ENCODE assay signal across 12 cellular contexts in genomic region chr22:38173156-38173906, GRCh38. TPM values are rescaled to one million over a fixed set of nuclear protein-coding genes. Genes with fewer than 3 reads are reported as not detected.
A peak's percentile ranks its signal among the peaks of the same experiment; 100 is the strongest.
DNase-seq lines count a peak whose midpoint lies in the region; ATAC-seq, FAIRE-seq and TF ChIP-seq lines count a peak whose summit lies in the region.
"Had no signal": no experiment of that assay in that cellular context is flagged by ENCODE, and none has a peak within 500 bp of the region (broad histone marks: within the 10 kb centered on the region; RNA-seq: fewer than 3 reads in every experiment).

No MANE protein-coding gene starts in this region.

- H2AFZ ChIP-seq in Loucy (ENCODE audit: low read length), result no peak overlapping the region

- peak overlapping the region; percentile 85 to 91 for H3K27ac Mint-ChIP-seq in natural killer cell

- H4K20me1 ChIP-seq in Loucy (ENCODE audit: insufficient read depth, low read length, poor library complexity, severe bottlenecking), result no peaks in the 10 kb centered on the region

- H3K27ac ChIP-seq in A549 (peak overlapping the region; percentile 44 to 68; a peak in 4 of 6 replicates), body of pancreas (peak overlapping the region; percentile 2 to 78 (median 45))

- TF ChIP-seq CTCF in A549 (IDR thresholded peaks at IDR 0.05) (no peak), Loucy (conservative IDR thresholded peaks at IDR 0.05; ENCODE audit: low read length) (no peak), body of pancreas (IDR thresholded peaks at IDR 0.05) (no peak), natural killer cell (IDR thresholded peaks at IDR 0.05) (no peak), GM10248 (IDR thresholded peaks at IDR 0.05; ENCODE audit: control extremely low read depth, extremely low read depth, low read depth, missing control alignments) (no peak)

- H3K36me3 ChIP-seq in Loucy (ENCODE audit: insufficient read depth, low read length), result no peaks in the 10 kb centered on the region; the same call in 1 of the 2 replicates
- no peaks in the 10 kb centered on the region for H3K36me3 ChIP-seq in body of pancreas (replicated peaks in 1 of 2; ENCODE audit: insufficient read depth in 1 of 2, low read depth in 2 of 2)

- no peak for FAIRE-seq in A549 (lab: Jason Lieb, UNC)

- ATAC-seq in A549 (no peak), body of pancreas (no peak), natural killer cell (no peak), HG03565 (IDR thresholded peaks at IDR 0.05; ENCODE audit: unreplicated experiment) (no peak), HG02759 (IDR thresholded peaks at IDR 0.05; ENCODE audit: unreplicated experiment) (no peak), HG03520 (IDR thresholded peaks at IDR 0.05; ENCODE audit: unreplicated experiment) (no peak)

- H3K36me3 Mint-ChIP-seq in natural killer cell, result no peaks in the 10 kb centered on the region

- 92% methylated on average over 11 of the region's 11 CpGs for WGBS in A549 (ENCODE audit: missing lambda C conversion rate)
- 76 to 77% methylated on average over 11 of the region's 11 CpGs for WGBS in body of pancreas, 2 donors

- peaks cover 46 to 60% of the 10 kb centered on the region in 2 donors for H3K4me1 Mint-ChIP-seq in natural killer cell

- H3K4me3 ChIP-seq in A549 (no peak overlapping the region), Loucy (ENCODE audit: low read length, poor library complexity, severe bottlenecking) (no peak overlapping the region), body of pancreas (no peak overlapping the region)

- intact Hi-C loops in body of pancreas (cut with DNase I) (no loop called here), natural killer cell (cut with micrococcal nuclease) (loop anchor here (2.0 to 10.0 kb wide), 3 partner anchors 31 to 91 kb away; no protein-coding TSS in a partner anchor)

- H3K9ac ChIP-seq in Loucy (ENCODE audit: low read depth, low read length, poor library complexity, severe bottlenecking), result no peak overlapping the region

- CTCF ChIA-PET in A549 (lab: Yijun Ruan, JAX) (interaction anchor here (0.5 to 0.9 kb wide), 3 partner anchors 10 to 29 kb away, joined by 3 read pairs; no protein-coding TSS in a partner anchor), GM10248 (lab: Yijun Ruan, JAX) (interaction anchor here (1.5 kb wide), 1 partner anchor 58 kb away, joined by 5 read pairs; no protein-coding TSS in a partner anchor)

- peaks cover 21% of the 10 kb centered on the region; the same call in 1 of the 2 replicates for H3K79me2 ChIP-seq in Loucy (ENCODE audit: insufficient read depth, low read length)

- H3K4me3 Mint-ChIP-seq in natural killer cell, result peak overlapping the region; percentile 77

- TF ChIP-seq POLR2A in A549 (IDR thresholded peaks at IDR 0.05; ENCODE audit: low read length) (no peak), body of pancreas (IDR thresholded peaks at IDR 0.05) (no peak)

- H3K9me2 ChIP-seq in Loucy (replicated peaks; ENCODE audit: low read depth, low read length), result no peaks in the 10 kb centered on the region

- H3K4me2 ChIP-seq in A549 (peak overlapping the region; percentile 30; the same call in 1 of the 3 replicates), Loucy (ENCODE audit: low read depth, low read length, poor library complexity, severe bottlenecking) (peak overlapping the region; percentile 30)

- POLR2A ChIA-PET in A549 (lab: Yijun Ruan, JAX) (no interaction called here), GM10248 (lab: Yijun Ruan, JAX) (no interaction called here)

- no peaks in the 10 kb centered on the region for H3K27me3 Mint-ChIP-seq in natural killer cell (ENCODE audit: low read depth in 2 of 2)

- DNase-seq in A549 (ENCODE audit: low read depth in 1 of 2, low spot score in 1 of 2), result no peak
- DNase-seq in body of pancreas, result no peak
- DNase-seq in natural killer cell, result no peak
- DNase-seq in GM10248 (ENCODE audit: extremely low spot score), result no peak
- DNase-seq: activated CD4-positive, alpha-beta T cell treated with anti-CD3 and anti-CD28 coated beads, Interleukin-2, amount 50 U/mL, for 4 hours; glutamatergic neuron; NCI-H2107; stimulated activated naive CD4-positive, alpha-beta T cell treated with Interleukin-2 at 50 U/mL for 16 hours had no signal

- no peak for TF ChIP-seq EP300 in A549 (IDR thresholded peaks at IDR 0.05)

- no peaks in the 10 kb centered on the region for H3K9me3 ChIP-seq in A549
- H3K9me3 ChIP-seq in Loucy (ENCODE audit: insufficient read depth, low read depth, low read length), result no peaks in the 10 kb centered on the region
- no peaks in the 10 kb centered on the region for H3K9me3 ChIP-seq in body of pancreas

- TF ChIP-seq RAD21 in A549 (conservative IDR thresholded peaks at IDR 0.05 in 1 of 2, IDR thresholded peaks at IDR 0.05 in 1 of 2), result no peak

- H3K27me3 ChIP-seq in Loucy (ENCODE audit: insufficient read depth, low read length, poor library complexity, severe bottlenecking), result no peaks in the 10 kb centered on the region
- no peaks in the 10 kb centered on the region for H3K27me3 ChIP-seq in body of pancreas

- H3K4me1 ChIP-seq in A549 (peaks cover 29% of the 10 kb centered on the region), Loucy (ENCODE audit: insufficient read depth, low read length, poor library complexity, severe bottlenecking) (peaks cover 47% of the 10 kb centered on the region), body of pancreas (peaks cover 23% of the 10 kb centered on the region)

- no peaks in the 10 kb centered on the region for H3K9me3 Mint-ChIP-seq in natural killer cell

- H3F3A ChIP-seq in Loucy (ENCODE audit: low read depth), result no peaks in the 10 kb centered on the region

TF ChIP-seq in A549, 52 proteins besides CTCF, POLR2A, EP300 and RAD21:
- TF ChIP-seq NPAS2 (CRISPR knock-in tag; IDR thresholded peaks at IDR 0.05; ENCODE audit: borderline replicate concordance), result no peak
- TF ChIP-seq HOXA7 (CRISPR knock-in tag; IDR thresholded peaks at IDR 0.05), result no peak
- no peak for TF ChIP-seq CHD4 (IDR thresholded peaks at IDR 0.05; ENCODE audit: borderline replicate concordance)
- no peak for TF ChIP-seq PHF8 (IDR thresholded peaks at IDR 0.05; ENCODE audit: borderline replicate concordance, low read depth)
- no peak for TF ChIP-seq CHD2 (IDR thresholded peaks at IDR 0.05; ENCODE audit: low read length, partially characterized antibody)
TF ChIP-seq in A549: peak in this region for 0.

RNA-seq across cellular contexts. Expression of gene PLA2G6, which starts 8.3 kb away (rescaled TPM):
- polyA plus RNA-seq in A549 (2011; rRNA removed) (7.4 and 10.7 TPM in 2 replicates), A549 (2017; fragmentation: RNase III; extraction: RNeasy Plus Mini Kit Qiagen cat#74134 plus additional on column Dnase treatment) (5.5 to 7.8 TPM (median 7.6 TPM) in 3 replicates)
- polyA plus RNA-seq in A549 (2012; cell fraction: cytosol; rRNA removed), result 6.2 and 9.3 TPM in 2 replicates
- 60.0 and 83.9 TPM in 2 replicates for polyA plus RNA-seq in A549 (2012; cell fraction: nucleus; rRNA removed)
- 16.1 and 26.2 TPM in 2 replicates for polyA minus RNA-seq in A549 (2011; rRNA and poly(A)+ RNA removed)
- total RNA-seq in body of pancreas (10 to 100 TPM; 41.5 to 68.0 TPM), natural killer cell (100 to 1,000 TPM; 137 to 167 (median 145) TPM)

RNA-seq across cellular contexts. Expression of gene MAFF, which starts 28.5 kb away (rescaled TPM):
- polyA plus RNA-seq in A549 (2011; rRNA removed), result 3.5 and 4.0 TPM in 2 replicates
- 7.5 and 9.6 TPM in 2 replicates for polyA plus RNA-seq in A549 (2012; cell fraction: cytosol; rRNA removed)
- 16.8 and 17.1 TPM in 2 replicates for polyA plus RNA-seq in A549 (2012; cell fraction: nucleus; rRNA removed)
- polyA plus RNA-seq in A549 (2017; fragmentation: RNase III; extraction: RNeasy Plus Mini Kit Qiagen cat#74134 plus additional on column Dnase treatment), result 3.1 to 3.9 TPM (median 3.2 TPM) in 3 replicates
- 2.1 and 3.6 TPM in 2 replicates for polyA minus RNA-seq in A549 (2011; rRNA and poly(A)+ RNA removed)
- 10 to 100 TPM; 16.9 to 35.6 TPM for total RNA-seq in body of pancreas
- total RNA-seq in natural killer cell, result 100 to 1,000 TPM; 168 to 215 (median 187) TPM

Comparison
In these comparisons a context has a peak if more than half of its experiments do, and no peak if none do; other contexts are left out.
1. RNA of gene MAFF, which starts 28.5 kb away (total RNA-seq): 168 to 215 TPM in natural killer cell; 16.9 to 35.6 TPM in body of pancreas; every median in the first group is over 4 times any median in the second.